ENCODE assay signal across 19 cellular contexts in genomic region chr7:157193274-157193673, GRCh38. TPM values are rescaled to one million over a fixed set of nuclear protein-coding genes. Genes with fewer than 3 reads are reported as not detected.
A peak's percentile ranks its signal among the peaks of the same experiment; 100 is the strongest.
DNase-seq lines count a peak whose midpoint lies in the region; ATAC-seq and TF ChIP-seq lines count a peak whose summit lies in the region.
"Had no signal": no experiment of that assay in that cellular context is flagged by ENCODE, and none has a peak within 500 bp of the region (broad histone marks: within the 10 kb centered on the region; RNA-seq: fewer than 3 reads in every experiment).

No MANE protein-coding gene starts in this region.

- peaks cover 15% of the 10 kb centered on the region for H3K4me1 ChIP-seq in body of pancreas
- H3K4me1 ChIP-seq in psoas muscle: no peaks in the 10 kb centered on the region

- H3K36me3 ChIP-seq in body of pancreas (replicated peaks in 1 of 2; ENCODE audit: insufficient read depth in 1 of 2, low read depth in 2 of 2) (peaks cover 0 to 10% of the 10 kb centered on the region in 2 donors), psoas muscle (ENCODE audit: insufficient read depth in 1 of 2, low read depth in 1 of 2) (peaks cover 11 to 84% of the 10 kb centered on the region in 2 donors)

- TF ChIP-seq CTCF in body of pancreas (IDR thresholded peaks at IDR 0.05): no peak
- TF ChIP-seq CTCF in nephron (IDR thresholded peaks at IDR 0.05; ENCODE audit: unreplicated experiment in 3 of 3): no peak
- no peak for TF ChIP-seq CTCF in psoas muscle (IDR thresholded peaks at IDR 0.05)

- WGBS in body of pancreas, 2 donors: 34 to 38% methylated on average over 4 of the region's 4 CpGs
- 72 to 83% (median 81%) methylated on average over 4 of the region's 4 CpGs for WGBS in psoas muscle, 3 donors

- H3K36me3 Mint-ChIP-seq in nephron (ENCODE audit: low read depth): peaks cover 85% of the 10 kb centered on the region
- peaks cover 96% of the 10 kb centered on the region for H3K36me3 Mint-ChIP-seq in stimulated activated effector memory CD8-positive, alpha-beta T cell treated with anti-CD3 and anti-CD28 coated beads, Interleukin-12 subunit alpha, Interleukin-12 subunit beta, amount 100 ng/mL, for 72 hours

- TF ChIP-seq POLR2A in body of pancreas (IDR thresholded peaks at IDR 0.05): no peak

- H3K27ac Mint-ChIP-seq in nephron: peak overlapping the region; percentile 33 to 83 (median 37)
- H3K27ac Mint-ChIP-seq in stimulated activated effector memory CD8-positive, alpha-beta T cell treated with anti-CD3 and anti-CD28 coated beads, Interleukin-12 subunit alpha, Interleukin-12 subunit beta, amount 100 ng/mL, for 72 hours: no peak overlapping the region
- H3K27ac Mint-ChIP-seq: HFFc6 had no signal

- H3K27me3 Mint-ChIP-seq in nephron (ENCODE audit: low read depth): no peaks in the 10 kb centered on the region

- peak; percentile 72 for ATAC-seq in body of pancreas
- ATAC-seq in left colon: peak; percentile 66
- ATAC-seq in stimulated activated effector memory CD8-positive, alpha-beta T cell treated with anti-CD3 and anti-CD28 coated beads, Interleukin-12 subunit alpha, Interleukin-12 subunit beta, amount 100 ng/mL, for 72 hours: no peak
- no peak for ATAC-seq in psoas muscle

- H3K27ac ChIP-seq in body of pancreas (peak overlapping the region in 1 of 4 donors; percentile 64), psoas muscle (no peak overlapping the region)
- H3K27ac ChIP-seq: C4-2B, KMS-11 had no signal

- H3K4me3 ChIP-seq in body of pancreas: no peak overlapping the region
- no peak overlapping the region for H3K4me3 ChIP-seq in psoas muscle

- intact Hi-C loops in body of pancreas (cut with DNase I): no loop called here
- intact Hi-C loops in left colon (cut with DNase I, micrococcal nuclease): no loop called here
- intact Hi-C loops in psoas muscle (cut with DNase I): no loop called here

- no peaks in the 10 kb centered on the region for H3K9me3 Mint-ChIP-seq in nephron
- no peaks in the 10 kb centered on the region for H3K9me3 Mint-ChIP-seq in stimulated activated effector memory CD8-positive, alpha-beta T cell treated with anti-CD3 and anti-CD28 coated beads, Interleukin-12 subunit alpha, Interleukin-12 subunit beta, amount 100 ng/mL, for 72 hours
- H3K9me3 Mint-ChIP-seq: HFFc6 had no signal

- H3K9me3 ChIP-seq in body of pancreas (no peaks in the 10 kb centered on the region), psoas muscle (no peaks in the 10 kb centered on the region)

- peak in 3 of 4 donors; percentile 16 to 38 (median 17) for DNase-seq in body of pancreas
- DNase-seq in left colon: no peak
- DNase-seq in NCI-H1105 (lab: John Stamatoyannopoulos, UW): no peak
- DNase-seq in stimulated activated effector memory CD8-positive, alpha-beta T cell treated with anti-CD3 and anti-CD28 coated beads, Interleukin-12 subunit alpha, Interleukin-12 subunit beta, amount 100 ng/mL, for 72 hours (ENCODE audit: low spot score in 2 of 2): no peak
- DNase-seq in NCI-H1930 (lab: John Stamatoyannopoulos, UW): no peak
- DNase-seq in psoas muscle: no peak
- DNase-seq: AML-193, DMS79, HFFc6, NCI-H1048, NCI-H1436 treated with DMSO at 0.1 percent for 48 hours, NCI-H2029 treated with DMSO at 0.1 percent for 48 hours, NCI-H2171, NCI-H446, NCI-H69, Right ventricle myocardium superior had no signal

- H3K27me3 ChIP-seq in body of pancreas (no peaks in the 10 kb centered on the region), psoas muscle (ENCODE audit: insufficient read depth in 3 of 3, low read length in 2 of 3) (no peaks in the 10 kb centered on the region)

- no peak overlapping the region for H3K4me3 Mint-ChIP-seq in nephron
- no peak overlapping the region for H3K4me3 Mint-ChIP-seq in stimulated activated effector memory CD8-positive, alpha-beta T cell treated with anti-CD3 and anti-CD28 coated beads, Interleukin-12 subunit alpha, Interleukin-12 subunit beta, amount 100 ng/mL, for 72 hours
- H3K4me3 Mint-ChIP-seq: HFFc6 had no signal

- H3K4me1 Mint-ChIP-seq in nephron: no peaks in the 10 kb centered on the region
- H3K4me1 Mint-ChIP-seq in stimulated activated effector memory CD8-positive, alpha-beta T cell treated with anti-CD3 and anti-CD28 coated beads, Interleukin-12 subunit alpha, Interleukin-12 subunit beta, amount 100 ng/mL, for 72 hours: no peaks in the 10 kb centered on the region

RNA-seq across cellular contexts. Expression of gene UBE3C, which starts 54.5 kb away (rescaled TPM):
- total RNA-seq in body of pancreas (10 to 100 TPM; 35.8 to 35.9 TPM), left colon (10 to 100 TPM; 54.4 to 71.8 TPM), psoas muscle (10 to 100 TPM; 51.7 to 69.7 (median 60.5) TPM)
- polyA plus RNA-seq in psoas muscle: 10 to 100 TPM; 31.9 to 94.2 (median 45.1) TPM

Comparison
In these comparisons a context has a peak if more than half of its experiments do, and no peak if none do; other contexts are left out.
1. ATAC-seq: peak in body of pancreas (single experiment) and left colon (single experiment); none in stimulated activated effector memory CD8-positive, alpha-beta T cell treated with anti-CD3 and anti-CD28 coated beads, Interleukin-12 subunit alpha, Interleukin-12 subunit beta, amount 100 ng/mL, for 72 hours (single experiment) and psoas muscle (0 of 4).
2. DNase-seq: peak in body of pancreas (3 of 4); none in left colon (0 of 2), NCI-H1105 (single experiment), stimulated activated effector memory CD8-positive, alpha-beta T cell treated with anti-CD3 and anti-CD28 coated beads, Interleukin-12 subunit alpha, Interleukin-12 subunit beta, amount 100 ng/mL, for 72 hours (0 of 2), NCI-H1930 (0 of 2) and psoas muscle (0 of 2).